Comparison of ENCODE assay signal across 22 cellular contexts in the genomic region with DNA sequence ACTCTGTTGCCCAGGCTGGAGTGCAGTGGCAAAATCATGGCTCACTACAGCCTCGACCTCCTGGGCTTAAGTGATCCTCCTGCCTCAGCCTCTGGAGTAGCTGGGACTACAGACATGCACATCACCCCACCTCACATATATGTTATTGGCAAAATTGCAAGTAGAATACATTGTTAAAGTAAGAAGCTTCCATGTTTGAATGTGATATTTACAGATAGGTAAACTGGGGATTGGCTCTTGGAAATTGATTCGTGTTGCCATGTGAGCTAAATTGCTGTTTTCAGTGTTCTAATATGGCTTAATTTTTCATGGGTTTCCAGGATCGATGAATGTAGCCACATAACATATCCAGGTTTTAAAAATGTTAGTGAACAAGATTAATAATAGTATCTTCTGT.
"Had no signal": no experiment of that assay in that cellular context is flagged by ENCODE, and none has a peak within 500 bp of the region (broad histone marks: within the 10 kb centered on the region; RNA-seq: fewer than 3 reads in every experiment).

No MANE protein-coding gene starts in this region.

- H3K9me3 ChIP-seq: MG63, Peyer's patch, SJCRH30 had no signal

- H3K27me3 ChIP-seq: MG63, Peyer's patch, SJCRH30 had no signal

- DNase-seq: Karpas-422, KG1, MG63, NCI-H1092, NCI-H1105 treated with DMSO at 0.1 percent for 48 hours, NCI-H1417 treated with DMSO at 0.1 percent for 48 hours, NCI-H146, NCI-H187, NCI-H2029, NCI-H2081 treated with DMSO at 0.1 percent for 48 hours, NCI-H2171, NCI-H226, NCI-H446, NCI-H510A, NCI-H524 treated with DMSO at 0.1 percent for 48 hours, NCI-H69, NCI-H774, Peyer's patch, SHP77 treated with DMSO at 0.1 percent for 48 hours, SJCRH30 had no signal

- ATAC-seq: Right ventricle myocardium inferior, SK-N-SH treated with all-trans-retinoic acid at 6 μM for 48 hours had no signal

- H3K36me3 ChIP-seq: MG63, Peyer's patch, SJCRH30 had no signal

- H3K27ac ChIP-seq: Peyer's patch, SJCRH30 had no signal

- H3K4me3 ChIP-seq: MG63, Peyer's patch, SJCRH30 had no signal
